ENCODE assay signal across 8 cellular contexts in the genomic region with DNA sequence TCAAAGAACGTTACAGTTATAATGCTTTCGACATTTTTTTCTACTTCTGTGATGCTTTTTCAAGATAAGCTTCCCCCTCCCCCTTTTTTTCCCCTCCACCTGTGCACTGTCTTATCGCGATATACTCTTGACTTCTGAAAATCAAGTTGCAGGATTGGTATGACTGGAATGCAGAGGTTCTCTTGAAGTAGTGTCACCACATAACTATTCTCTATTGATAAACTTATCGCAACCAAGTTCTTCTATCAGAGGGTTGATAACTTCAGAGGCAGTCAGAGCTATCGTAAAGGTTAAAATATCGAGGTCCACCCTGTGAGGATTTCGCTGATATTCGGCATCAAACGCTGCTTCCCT. TPM values are rescaled to one million over a fixed set of nuclear protein-coding genes. Genes with fewer than 3 reads are reported as not detected.
DNase-seq lines count a peak whose midpoint lies in the region; ATAC-seq and TF ChIP-seq lines count a peak whose summit lies in the region.

No MANE protein-coding gene starts in this region.

- ATAC-seq in SK-N-SH treated with all-trans-retinoic acid at 6 μM for 48 hours (peak; percentile 11), GM21390 (IDR thresholded peaks at IDR 0.05; ENCODE audit: unreplicated experiment) (no peak), GM19397 (IDR thresholded peaks at IDR 0.05; ENCODE audit: unreplicated experiment) (no peak)

- peaks cover 36% of the 10 kb centered on the region for H3K4me1 Mint-ChIP-seq in activated CD4-positive, alpha-beta T cell treated with anti-CD3 and anti-CD28 coated beads, Interleukin-2, amount 10 ng/mL, durations not matched to agents 24 days and 14 days

- peaks cover 19% of the 10 kb centered on the region for H3K36me3 Mint-ChIP-seq in activated CD4-positive, alpha-beta T cell treated with anti-CD3 and anti-CD28 coated beads, Interleukin-2, amount 10 ng/mL, durations not matched to agents 24 days and 14 days (ENCODE audit: low read depth)

- H3K4me3 Mint-ChIP-seq in activated CD4-positive, alpha-beta T cell treated with anti-CD3 and anti-CD28 coated beads, Interleukin-2, amount 10 ng/mL, durations not matched to agents 24 days and 14 days: peak overlapping the region; percentile 91

- DNase-seq in activated CD4-positive, alpha-beta T cell treated with anti-CD3 and anti-CD28 coated beads, Interleukin-2, amount 10 ng/mL, durations not matched to agents 24 days and 14 days: no peak
- DNase-seq in activated CD4-positive, alpha-beta T cell treated with anti-CD3 and anti-CD28 coated beads for 4 hours: no peak
- DNase-seq in fibroblast of pulmonary artery (ENCODE audit: low read depth): peak; percentile 46
- no peak for DNase-seq in retinal pigment epithelial cell (ENCODE audit: low read depth)
- no peak for DNase-seq in effector CD8-positive, alpha-beta T cell (lab: John Stamatoyannopoulos, UW)

- H3K4me3 ChIP-seq in fibroblast of pulmonary artery (replicated peaks; ENCODE audit: low read depth, low read length) (peak overlapping the region; percentile 88), retinal pigment epithelial cell (ENCODE audit: low read length) (peak overlapping the region; percentile 93)

- intact Hi-C loops in activated CD4-positive, alpha-beta T cell treated with anti-CD3 and anti-CD28 coated beads, Interleukin-2, amount 10 ng/mL, durations not matched to agents 24 days and 14 days (cut with micrococcal nuclease): no loop called here

- peak overlapping the region; percentile 83 for H3K27ac Mint-ChIP-seq in activated CD4-positive, alpha-beta T cell treated with anti-CD3 and anti-CD28 coated beads, Interleukin-2, amount 10 ng/mL, durations not matched to agents 24 days and 14 days

- peaks cover 3% of the 10 kb centered on the region for H3K27me3 Mint-ChIP-seq in activated CD4-positive, alpha-beta T cell treated with anti-CD3 and anti-CD28 coated beads, Interleukin-2, amount 10 ng/mL, durations not matched to agents 24 days and 14 days

- no peak for TF ChIP-seq CTCF in fibroblast of pulmonary artery (IDR thresholded peaks at IDR 0.05; ENCODE audit: low read length, missing control alignments)
- TF ChIP-seq CTCF in retinal pigment epithelial cell (conservative IDR thresholded peaks at IDR 0.05; ENCODE audit: low read depth, low read length): no peak

- no peaks in the 10 kb centered on the region for H3K9me3 Mint-ChIP-seq in activated CD4-positive, alpha-beta T cell treated with anti-CD3 and anti-CD28 coated beads, Interleukin-2, amount 10 ng/mL, durations not matched to agents 24 days and 14 days

TF ChIP-seq in SK-N-SH treated with all-trans-retinoic acid at 6 μM for 48 hours, 23 proteins besides CTCF, POLR2A, EP300 and RAD21:
- TF ChIP-seq TCF4 (CRISPR knock-in tag; IDR thresholded peaks at IDR 0.05; ENCODE audit: borderline replicate concordance): no peak
- TF ChIP-seq, protein P1, sequence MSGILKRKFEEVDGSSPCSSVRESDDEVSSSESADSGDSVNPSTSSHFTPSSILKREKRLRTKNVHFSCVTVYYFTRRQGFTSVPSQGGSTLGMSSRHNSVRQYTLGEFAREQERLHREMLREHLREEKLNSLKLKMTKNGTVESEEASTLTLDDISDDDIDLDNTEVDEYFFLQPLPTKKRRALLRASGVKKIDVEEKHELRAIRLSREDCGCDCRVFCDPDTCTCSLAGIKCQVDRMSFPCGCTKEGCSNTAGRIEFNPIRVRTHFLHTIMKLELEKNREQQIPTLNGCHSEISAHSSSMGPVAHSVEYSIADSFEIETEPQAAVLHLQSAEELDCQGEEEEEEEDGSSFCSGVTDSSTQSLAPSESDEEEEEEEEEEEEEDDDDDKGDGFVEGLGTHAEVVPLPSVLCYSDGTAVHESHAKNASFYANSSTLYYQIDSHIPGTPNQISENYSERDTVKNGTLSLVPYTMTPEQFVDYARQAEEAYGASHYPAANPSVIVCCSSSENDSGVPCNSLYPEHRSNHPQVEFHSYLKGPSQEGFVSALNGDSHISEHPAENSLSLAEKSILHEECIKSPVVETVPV (CRISPR knock-in tag; IDR thresholded peaks at IDR 0.05): no peak

RNA-seq across cellular contexts. Expression of a gene that starts 0.8 kb away (rescaled TPM):
- 17.2 and 17.6 TPM in 2 replicates for total RNA-seq in activated CD4-positive, alpha-beta T cell treated with anti-CD3 and anti-CD28 coated beads, Interleukin-2, amount 10 ng/mL, durations not matched to agents 24 days and 14 days

RNA-seq across cellular contexts. Expression of a gene that starts 6.5 kb away (rescaled TPM):
- 3.4 and 3.6 TPM in 2 replicates for total RNA-seq in activated CD4-positive, alpha-beta T cell treated with anti-CD3 and anti-CD28 coated beads, Interleukin-2, amount 10 ng/mL, durations not matched to agents 24 days and 14 days

RNA-seq across cellular contexts. Expression of a gene that starts 24.2 kb away (rescaled TPM):
- not detected in 2 replicates for total RNA-seq in activated CD4-positive, alpha-beta T cell treated with anti-CD3 and anti-CD28 coated beads, Interleukin-2, amount 10 ng/mL, durations not matched to agents 24 days and 14 days

RNA-seq across cellular contexts. Expression of a gene that starts 40.4 kb away (rescaled TPM):
- total RNA-seq in activated CD4-positive, alpha-beta T cell treated with anti-CD3 and anti-CD28 coated beads, Interleukin-2, amount 10 ng/mL, durations not matched to agents 24 days and 14 days: 2.2 TPM in 2 replicates

RNA-seq across cellular contexts. Expression of a gene that starts 58.5 kb away (rescaled TPM):
- 141 and 143 TPM in 2 replicates for total RNA-seq in activated CD4-positive, alpha-beta T cell treated with anti-CD3 and anti-CD28 coated beads, Interleukin-2, amount 10 ng/mL, durations not matched to agents 24 days and 14 days
